Comparison of ENCODE assay signal across 9 cellular contexts in genomic region chr5:149264432-149265069, GRCh38. TPM values are rescaled to one million over a fixed set of nuclear protein-coding genes. Genes with fewer than 3 reads are reported as not detected.
A peak's percentile ranks its signal among the peaks of the same experiment; 100 is the strongest.
DNase-seq lines count a peak whose midpoint lies in the region; ATAC-seq and TF ChIP-seq lines count a peak whose summit lies in the region.
"Had no signal": no experiment of that assay in that cellular context is flagged by ENCODE, and none has a peak within 500 bp of the region (broad histone marks: within the 10 kb centered on the region; RNA-seq: fewer than 3 reads in every experiment).

No MANE protein-coding gene starts in this region.

- H3K9me3 ChIP-seq in BE2C (no peaks in the 10 kb centered on the region), lower lobe of right lung (peaks cover 10% of the 10 kb centered on the region), testis (no peaks in the 10 kb centered on the region)

- peak overlapping the region in 1 of 5 experiments; percentile 9 for H3K27ac Mint-ChIP-seq in brain

- H3K4me1 ChIP-seq in BE2C (no peaks in the 10 kb centered on the region), lower lobe of right lung (no peaks in the 10 kb centered on the region), testis (no peaks in the 10 kb centered on the region)

- H3K27me3 Mint-ChIP-seq in brain, result peaks cover 38% of the 10 kb centered on the region

- ATAC-seq in GM19324 (IDR thresholded peaks at IDR 0.05; ENCODE audit: low FRiP score, unreplicated experiment), result peak; percentile 86
- peak; percentile 73 for ATAC-seq in HG03378 (IDR thresholded peaks at IDR 0.05; ENCODE audit: unreplicated experiment)
- peak; percentile 70 to 78 for ATAC-seq in lower lobe of right lung

- H3K9me3 Mint-ChIP-seq in brain, result peaks cover 0 to 14% (median 9%) of the 10 kb centered on the region in 5 experiments

- 45 to 59% methylated on average over 12 of the region's 12 CpGs for WGBS in testis, 2 donors

- peak; percentile 60 for TF ChIP-seq CTCF in BE2C (IDR thresholded peaks at IDR 0.05; ENCODE audit: low read depth, low read length)
- TF ChIP-seq CTCF in brain (conservative IDR thresholded peaks at IDR 0.05), result peak; percentile 55 to 70
- TF ChIP-seq CTCF in lower lobe of right lung (IDR thresholded peaks at IDR 0.05), result peak; percentile 49
- peak in 1 of 3 experiments; percentile 24 for TF ChIP-seq CTCF in testis (IDR thresholded peaks at IDR 0.05)

- DNase-seq in BE2C (peak; percentile 26), RPMI8226 (peak; percentile 83), lower lobe of right lung (no peak), NCI-H446 treated with DMSO at 0.1 percent for 48 hours (lab: John Stamatoyannopoulos, UW) (no peak), testis (no peak)

- H3K4me3 ChIP-seq in BE2C (ENCODE audit: low read depth, low read length), result no peak overlapping the region
- H3K4me3 ChIP-seq in lower lobe of right lung, result no peak overlapping the region
- H3K4me3 ChIP-seq in testis, result no peak overlapping the region

- intact Hi-C loops in lower lobe of right lung (cut with DNase I), result no loop called here
- intact Hi-C loops in testis (cut with DNase I; ENCODE audit: low total_unique reads), result no loop called here

- H3K27me3 ChIP-seq in BE2C (peaks cover 3% of the 10 kb centered on the region; the same call in 1 of the 2 replicates), lower lobe of right lung (ENCODE audit: low read depth) (no peaks in the 10 kb centered on the region), testis (no peaks in the 10 kb centered on the region)

- H3K36me3 Mint-ChIP-seq in brain, result no peaks in the 10 kb centered on the region

- peak overlapping the region in 1 of 5 experiments; percentile 58 for H3K4me3 Mint-ChIP-seq in brain

- H3K36me3 ChIP-seq in BE2C (no peaks in the 10 kb centered on the region), lower lobe of right lung (no peaks in the 10 kb centered on the region), testis (ENCODE audit: low read depth, missing control alignments) (no peaks in the 10 kb centered on the region)

- peaks cover 9% of the 10 kb centered on the region for H3K4me1 Mint-ChIP-seq in brain

- H3K27ac ChIP-seq in lower lobe of right lung (no peak overlapping the region), testis (no peak overlapping the region)
- H3K27ac ChIP-seq: epithelial cell of prostate had no signal

- no peak for TF ChIP-seq POLR2A in testis (IDR thresholded peaks at IDR 0.05)

RNA-seq across cellular contexts. Expression of gene AFAP1L1, which starts 7.1 kb away (rescaled TPM):
- polyA plus RNA-seq in BE2C (2012; ENCODE audit: insufficient read depth, insufficient read length, low read depth), result 4.3 TPM
- polyA plus RNA-seq in brain (ENCODE audit: insufficient read depth, low read depth, low replicate concordance), result 6.2 TPM
- total RNA-seq in lower lobe of right lung, result 26.6 TPM
- 10 to 100 TPM; 10.4 to 12.6 TPM for total RNA-seq in testis
- polyA plus RNA-seq in testis (ENCODE audit: insufficient read depth, low read depth, low replicate concordance), result 11.9 TPM

Comparison
In these comparisons a context has a peak if more than half of its experiments do, and no peak if none do; other contexts are left out.
1. DNase-seq: peak in BE2C (single experiment) and RPMI8226 (single experiment); none in lower lobe of right lung (single experiment), NCI-H446 treated with DMSO at 0.1 percent for 48 hours (single experiment) and testis (single experiment).
2. Peak in every context shown above with its lines, with median percentiles within 50 percentile points of each other: ATAC-seq.